Comparison of ENCODE assay signal across 1 cellular context in the genomic region with DNA sequence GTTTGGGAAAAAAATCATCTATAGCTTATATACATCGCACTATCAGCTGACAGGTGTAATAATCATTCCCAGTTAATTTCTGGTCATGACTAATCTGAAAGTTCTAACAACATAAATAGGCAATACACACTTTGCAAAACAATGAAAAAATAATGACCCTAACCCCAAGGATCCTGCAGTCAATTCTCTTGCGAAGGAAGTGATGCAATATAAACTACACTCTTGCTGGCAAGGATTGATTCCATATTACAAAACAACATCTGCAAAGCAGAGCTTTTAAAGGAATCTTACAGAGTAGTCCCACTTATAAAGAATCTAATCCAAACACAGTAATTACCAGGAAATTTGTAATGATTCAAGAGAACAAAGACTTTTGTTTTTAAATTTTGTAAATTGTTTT.
TF ChIP-seq lines count a peak whose summit lies in the region.

No MANE protein-coding gene starts in this region.

TF ChIP-seq in K562, 482 proteins besides CTCF, POLR2A, EP300 and RAD21:
- TF ChIP-seq, protein P1, sequence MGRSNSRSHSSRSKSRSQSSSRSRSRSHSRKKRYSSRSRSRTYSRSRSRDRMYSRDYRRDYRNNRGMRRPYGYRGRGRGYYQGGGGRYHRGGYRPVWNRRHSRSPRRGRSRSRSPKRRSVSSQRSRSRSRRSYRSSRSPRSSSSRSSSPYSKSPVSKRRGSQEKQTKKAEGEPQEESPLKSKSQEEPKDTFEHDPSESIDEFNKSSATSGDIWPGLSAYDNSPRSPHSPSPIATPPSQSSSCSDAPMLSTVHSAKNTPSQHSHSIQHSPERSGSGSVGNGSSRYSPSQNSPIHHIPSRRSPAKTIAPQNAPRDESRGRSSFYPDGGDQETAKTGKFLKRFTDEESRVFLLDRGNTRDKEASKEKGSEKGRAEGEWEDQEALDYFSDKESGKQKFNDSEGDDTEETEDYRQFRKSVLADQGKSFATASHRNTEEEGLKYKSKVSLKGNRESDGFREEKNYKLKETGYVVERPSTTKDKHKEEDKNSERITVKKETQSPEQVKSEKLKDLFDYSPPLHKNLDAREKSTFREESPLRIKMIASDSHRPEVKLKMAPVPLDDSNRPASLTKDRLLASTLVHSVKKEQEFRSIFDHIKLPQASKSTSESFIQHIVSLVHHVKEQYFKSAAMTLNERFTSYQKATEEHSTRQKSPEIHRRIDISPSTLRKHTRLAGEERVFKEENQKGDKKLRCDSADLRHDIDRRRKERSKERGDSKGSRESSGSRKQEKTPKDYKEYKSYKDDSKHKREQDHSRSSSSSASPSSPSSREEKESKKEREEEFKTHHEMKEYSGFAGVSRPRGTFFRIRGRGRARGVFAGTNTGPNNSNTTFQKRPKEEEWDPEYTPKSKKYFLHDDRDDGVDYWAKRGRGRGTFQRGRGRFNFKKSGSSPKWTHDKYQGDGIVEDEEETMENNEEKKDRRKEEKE (IDR thresholded peaks at IDR 0.05; ENCODE audit: borderline replicate concordance in 1 of 2, control insufficient read depth in 1 of 2, low read depth in 2 of 2, low read length in 1 of 2) = no peak
- TF ChIP-seq CEBPG (CRISPR knock-in tag; IDR thresholded peaks at IDR 0.05) (no peak), CEBPG (tag; conservative IDR thresholded peaks at IDR 0.05 in 1 of 2, IDR thresholded peaks at IDR 0.05 in 1 of 2) (peak; percentile 47 to 58; a peak in 3 of 4 replicates), HNRNPL (IDR thresholded peaks at IDR 0.05; ENCODE audit: low read depth, low read length) (no peak)
- TF ChIP-seq, protein P2, sequence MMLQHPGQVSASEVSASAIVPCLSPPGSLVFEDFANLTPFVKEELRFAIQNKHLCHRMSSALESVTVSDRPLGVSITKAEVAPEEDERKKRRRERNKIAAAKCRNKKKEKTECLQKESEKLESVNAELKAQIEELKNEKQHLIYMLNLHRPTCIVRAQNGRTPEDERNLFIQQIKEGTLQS (IDR thresholded peaks at IDR 0.05) = peak; percentile 24; the same call in 1 of the 2 replicates
- TF ChIP-seq, protein P2 (CRISPR knock-in tag; conservative IDR thresholded peaks at IDR 0.05) = no peak
